ENCODE assay signal across 1 cellular context in genomic region chr1:23777979-23778814, GRCh38.
A peak's percentile ranks its signal among the peaks of the same experiment; 100 is the strongest.
TF ChIP-seq lines count a peak whose summit lies in the region.

PITHD1 (plus strand) TSS chr1:23778418; CDS start chr1:23778516, 98 bp downstream.

TF ChIP-seq in HepG2, 621 proteins besides CTCF, POLR2A, EP300 and RAD21 (continued from another document):
- TF ChIP-seq E2F2 (CRISPR knock-in tag; IDR thresholded peaks at IDR 0.05; ENCODE audit: borderline replicate concordance) (no peak), YY1 (IDR thresholded peaks at IDR 0.05; ENCODE audit: insufficient read depth, insufficient replicate concordance, low read depth, low read length) (peak; percentile 70), KAT8 (CRISPR knock-in tag; IDR thresholded peaks at IDR 0.05) (peak; percentile 88), ZBTB4 (CRISPR knock-in tag; IDR thresholded peaks at IDR 0.05; ENCODE audit: borderline replicate concordance) (no peak), ZNF44 (CRISPR knock-in tag; IDR thresholded peaks at IDR 0.05) (no peak), TBX3 (IDR thresholded peaks at IDR 0.05; ENCODE audit: borderline replicate concordance) (no peak; the same call in 1 of the 2 replicates), ZNF550 (CRISPR knock-in tag; IDR thresholded peaks at IDR 0.05; ENCODE audit: borderline replicate concordance) (no peak), PHF20 (CRISPR knock-in tag; IDR thresholded peaks at IDR 0.05) (peak; percentile 77), ZNF275 (CRISPR knock-in tag; IDR thresholded peaks at IDR 0.05; ENCODE audit: borderline replicate concordance) (peak; percentile 53; the same call in 1 of the 2 replicates), ZNF33A (CRISPR knock-in tag; IDR thresholded peaks at IDR 0.05; ENCODE audit: borderline replicate concordance) (no peak), POLR2AphosphoS5 (IDR thresholded peaks at IDR 0.05; ENCODE audit: low read depth, low read length) (peak; percentile 97), MXD1 (CRISPR knock-in tag; IDR thresholded peaks at IDR 0.05) (peak; percentile 69), ZNF572 (CRISPR knock-in tag; IDR thresholded peaks at IDR 0.05) (no peak), TMF1 (CRISPR knock-in tag; IDR thresholded peaks at IDR 0.05; ENCODE audit: low read depth) (peak; percentile 85), ZNF577 (CRISPR knock-in tag; IDR thresholded peaks at IDR 0.05; ENCODE audit: borderline replicate concordance, low read depth) (no peak), ZNF720 (CRISPR knock-in tag; IDR thresholded peaks at IDR 0.05) (0 out of 2 replicates have a peak, but pooled peaks have one; percentile 62), ZNF234 (CRISPR knock-in tag; conservative IDR thresholded peaks at IDR 0.05) (no peak), ZNF354B (CRISPR knock-in tag; IDR thresholded peaks at IDR 0.05) (0 out of 2 replicates have a peak, but pooled peaks have one; percentile 35), GZF1 (CRISPR knock-in tag; IDR thresholded peaks at IDR 0.05) (no peak), HNF4A (CRISPR knock-in tag; IDR thresholded peaks at IDR 0.05) (peak; percentile 37; the same call in 1 of the 2 replicates), BHLHE40 (IDR thresholded peaks at IDR 0.05; ENCODE audit: low read length) (no peak), ZBTB10 (CRISPR knock-in tag; IDR thresholded peaks at IDR 0.05; ENCODE audit: borderline replicate concordance) (no peak), SP2 (CRISPR knock-in tag; IDR thresholded peaks at IDR 0.05) (0 out of 2 replicates have a peak, but pooled peaks have one; percentile 16), ZHX2 (IDR thresholded peaks at IDR 0.05; ENCODE audit: low read depth) (peak; percentile 69; the same call in 1 of the 2 replicates), ZHX2 (CRISPR knock-in tag; IDR thresholded peaks at IDR 0.05; ENCODE audit: borderline replicate concordance) (peak; percentile 73; the same call in 1 of the 2 replicates), ZNF724P (CRISPR knock-in tag; IDR thresholded peaks at IDR 0.05; ENCODE audit: borderline replicate concordance) (0 out of 2 replicates have a peak, but pooled peaks have one; percentile 68), ZNF7 (CRISPR knock-in tag; IDR thresholded peaks at IDR 0.05) (no peak), HDAC6 (IDR thresholded peaks at IDR 0.05; ENCODE audit: low read depth, low read length) (no peak)
